Comparison of ENCODE assay signal across 24 cellular contexts in genomic region chr6:127561660-127562059, GRCh38. TPM values are rescaled to one million over a fixed set of nuclear protein-coding genes. Genes with fewer than 3 reads are reported as not detected.
"Had no signal": no experiment of that assay in that cellular context is flagged by ENCODE, and none has a peak within 500 bp of the region (broad histone marks: within the 10 kb centered on the region; RNA-seq: fewer than 3 reads in every experiment).

No MANE protein-coding gene starts in this region.

- ATAC-seq: activated CD8-positive, alpha-beta T cell treated with anti-CD3 and anti-CD28 coated beads, Interleukin-2, amount 10 ng/mL, durations not matched to agents 7 days and 5 days; activated T-cell treated with anti-CD3 and anti-CD28 coated beads, Interleukin-2, amount 50 U/mL, for 4 hours; effector memory CD8-positive, alpha-beta T cell; foreskin keratinocyte; natural killer cell had no signal

- H3K4me3 ChIP-seq: adrenal gland, esophagus squamous epithelium, hepatocyte, lung, thyroid gland had no signal

- H3K4me1 ChIP-seq: adrenal gland, esophagus squamous epithelium, foreskin keratinocyte, parathyroid adenoma had no signal

- H3K9me3 ChIP-seq: adrenal gland, esophagus squamous epithelium, thyroid gland had no signal

- H3K27me3 ChIP-seq: adrenal gland, esophagus squamous epithelium, hepatocyte, thyroid gland had no signal

- H3K27ac ChIP-seq: adrenal gland, esophagus squamous epithelium, foreskin keratinocyte, hepatocyte, parathyroid adenoma, thyroid gland had no signal

- DNase-seq: activated CD4-positive, alpha-beta T cell treated with anti-CD3 and anti-CD28 coated beads, Interleukin-2, amount 10 ng/mL, durations not matched to agents 24 days and 14 days; activated CD4-positive, CD25-positive, alpha-beta regulatory T cell; activated CD8-positive, alpha-beta T cell treated with anti-CD3 and anti-CD28 coated beads, Interleukin-2, amount 10 ng/mL, durations not matched to agents 7 days and 5 days; activated effector memory CD4-positive, alpha-beta T cell treated with Interleukin-2 at 50 U/mL for 16 hours; activated naive CD4-positive, alpha-beta T cell treated with anti-CD3 and anti-CD28 coated beads, Interleukin-2, amount 50 U/mL, for 16 hours; activated T-cell treated with anti-CD3 and anti-CD28 coated beads, Interleukin-2, amount 50 U/mL, for 4 hours; adrenal gland; effector memory CD8-positive, alpha-beta T cell; esophagus squamous epithelium; natural killer cell; stimulated activated CD4-positive, alpha-beta T cell treated with anti-CD3 and anti-CD28 coated beads, Interleukin-12 subunit alpha, Interleukin-12 subunit beta, amount 100 ng/mL, for 4 hours; stimulated activated CD4-positive, alpha-beta T cell treated with anti-CD3 and anti-CD28 coated beads, Interleukin-1b, Interleukin-23, amount 100 ng/mL, for 48 hours; stimulated activated CD8-positive, alpha-beta memory T cell treated with anti-CD3 and anti-CD28 coated beads, Interleukin-4, amount 100 ng/mL, for 48 hours; stimulated activated naive CD4-positive, alpha-beta T cell; T-helper 1 cell; T-helper 9 cell; thyroid gland had no signal

RNA-seq across cellular contexts. Expression of gene C6orf58, which starts 15.3 kb away (rescaled TPM):
- total RNA-seq: activated CD4-positive, alpha-beta T cell treated with anti-CD3 and anti-CD28 coated beads, Interleukin-2, amount 10 ng/mL, durations not matched to agents 24 days and 14 days; activated CD8-positive, alpha-beta T cell treated with anti-CD3 and anti-CD28 coated beads, Interleukin-2, amount 10 ng/mL, durations not matched to agents 7 days and 5 days; activated T-cell treated with anti-CD3 and anti-CD28 coated beads, Interleukin-2, amount 50 U/mL, for 4 hours; adrenal gland; cardiac septum; hepatocyte; lung; natural killer cell; subcutaneous adipose tissue; thyroid gland had no signal
- polyA plus RNA-seq: adrenal gland, hepatocyte, keratinocyte had no signal
